10 cellular contexts compared by ENCODE assay signal in genomic region chr13:30415430-30416030, GRCh38. TPM values are rescaled to one million over a fixed set of nuclear protein-coding genes. Genes with fewer than 3 reads are reported as not detected.
A peak's percentile ranks its signal among the peaks of the same experiment; 100 is the strongest.
DNase-seq lines count a peak whose midpoint lies in the region; ATAC-seq and TF ChIP-seq lines count a peak whose summit lies in the region.
"Had no signal": no experiment of that assay in that cellular context is flagged by ENCODE, and none has a peak within 500 bp of the region (broad histone marks: within the 10 kb centered on the region; RNA-seq: fewer than 3 reads in every experiment).

No MANE protein-coding gene starts in this region.

- no peak for TF ChIP-seq POLR2A in esophagus muscularis mucosa (IDR thresholded peaks at IDR 0.05; ENCODE audit: low read depth)

- peaks cover 18 to 73% (median 48%) of the 10 kb centered on the region in 10 experiments for H3K4me1 ChIP-seq in BLaER1 treated with 17β-estradiol and CSF1 and Interleukin-3, amounts not matched to agents 10 nM and 100 nM
- H3K4me1 ChIP-seq in OCI-LY3 (ENCODE audit: low read length) (peaks cover 13% of the 10 kb centered on the region), esophagus muscularis mucosa (peaks cover 0 to 14% (median 3%) of the 10 kb centered on the region in 4 donors)

- DNase-seq in esophagus muscularis mucosa (ENCODE audit: extremely low spot score) (no peak), NCI-H226 (no peak), Kasumi-1 (lab: John Stamatoyannopoulos, UW) (no peak)
- no peak for DNase-seq in activated CD8-positive, alpha-beta memory T cell treated with anti-CD3 and anti-CD28 coated beads, Interleukin-2, amount 50 U/mL, for 4 hours

- H3K4me3 ChIP-seq in BLaER1 treated with 17β-estradiol and CSF1 and Interleukin-3, amounts not matched to agents 10 nM and 100 nM = no peak overlapping the region
- H3K4me3 ChIP-seq in OCI-LY3 (ENCODE audit: low read length) (no peak overlapping the region), esophagus muscularis mucosa (no peak overlapping the region)

- no peak for TF ChIP-seq CTCF in OCI-LY3 (IDR thresholded peaks at IDR 0.05; ENCODE audit: low read depth, low read length)
- no peak for TF ChIP-seq CTCF in esophagus muscularis mucosa (IDR thresholded peaks at IDR 0.05)

- peaks cover 0 to 9% (median 0%) of the 10 kb centered on the region in 11 experiments; a peak in 5 of 22 replicates for H3K9me3 ChIP-seq in BLaER1 treated with 17β-estradiol and CSF1 and Interleukin-3, amounts not matched to agents 10 nM and 100 nM (replicated peaks in 1 of 11)
- H3K9me3 ChIP-seq in OCI-LY3 (ENCODE audit: insufficient read depth, low read length) (no peaks in the 10 kb centered on the region), esophagus muscularis mucosa (no peaks in the 10 kb centered on the region)

- H2AFZ ChIP-seq in OCI-LY3 (ENCODE audit: low read depth, low read length) = no peak overlapping the region

- H3K4me2 ChIP-seq in BLaER1 treated with 17β-estradiol and CSF1 and Interleukin-3, amounts not matched to agents 10 nM and 100 nM = peak overlapping the region; percentile 18 to 66 (median 55)
- peak overlapping the region; percentile 52 for H3K4me2 ChIP-seq in OCI-LY3 (ENCODE audit: low read length)

- peak overlapping the region in 9 of 11 experiments; percentile 39 to 72 (median 50); a peak in 12 of 22 replicates for H3K9ac ChIP-seq in BLaER1 treated with 17β-estradiol and CSF1 and Interleukin-3, amounts not matched to agents 10 nM and 100 nM
- H3K9ac ChIP-seq in OCI-LY3 (ENCODE audit: low read length) = no peak overlapping the region

- WGBS in esophagus muscularis mucosa = 94% methylated on average over 3 of the region's 3 CpGs

- intact Hi-C loops in esophagus muscularis mucosa (cut with DNase I) = no loop called here

- H3K79me2 ChIP-seq in OCI-LY3 (ENCODE audit: low read length) = no peaks in the 10 kb centered on the region

- peak overlapping the region in 10 of 11 experiments; percentile 61 to 84 (median 67); a peak in 19 of 22 replicates for H3K27ac ChIP-seq in BLaER1 treated with 17β-estradiol and CSF1 and Interleukin-3, amounts not matched to agents 10 nM and 100 nM
- H3K27ac ChIP-seq in OCI-LY3 (ENCODE audit: low read length) (no peak overlapping the region), esophagus muscularis mucosa (replicated peaks in 1 of 4) (no peak overlapping the region)

- no peaks in the 10 kb centered on the region; a peak in 1 of 22 replicates for H4K20me1 ChIP-seq in BLaER1 treated with 17β-estradiol and CSF1 and Interleukin-3, amounts not matched to agents 10 nM and 100 nM
- no peaks in the 10 kb centered on the region for H4K20me1 ChIP-seq in OCI-LY3 (ENCODE audit: insufficient read depth, low read length)

- ATAC-seq in GM19328 (IDR thresholded peaks at IDR 0.05; ENCODE audit: unreplicated experiment) = peak; percentile 83
- ATAC-seq in HG03025 (IDR thresholded peaks at IDR 0.05; ENCODE audit: low FRiP score, unreplicated experiment) = peak; percentile 70

- H3K27me3 ChIP-seq in BLaER1 treated with 17β-estradiol and CSF1 and Interleukin-3, amounts not matched to agents 10 nM and 100 nM = no peaks in the 10 kb centered on the region
- H3K27me3 ChIP-seq in OCI-LY3 (ENCODE audit: low read depth, low read length) = peaks cover 10% of the 10 kb centered on the region
- no peaks in the 10 kb centered on the region for H3K27me3 ChIP-seq in esophagus muscularis mucosa

- no peaks in the 10 kb centered on the region for H3K36me3 ChIP-seq in BLaER1 treated with 17β-estradiol and CSF1 and Interleukin-3, amounts not matched to agents 10 nM and 100 nM
- H3K36me3 ChIP-seq in OCI-LY3 (replicated peaks; ENCODE audit: low read depth, low read length) (no peaks in the 10 kb centered on the region), esophagus muscularis mucosa (no peaks in the 10 kb centered on the region)

- TF ChIP-seq EP300 in esophagus muscularis mucosa (IDR thresholded peaks at IDR 0.05) = no peak

RNA-seq across cellular contexts. Expression of gene UBE2L5, which starts 6.8 kb away (rescaled TPM):
- under 1 TPM in 1 of 4 donors, not detected in 3; 0.39 TPM for total RNA-seq in esophagus muscularis mucosa
- total RNA-seq: activated T-helper 1 cell treated with anti-CD3 and anti-CD28 coated beads, Interleukin-12 subunit alpha, Interleukin-12 subunit beta, Interleukin-2, Interleukin-4 antibody, amounts not matched to agents 30 ng/mL and 10 ng/mL and 1 ng/mL, durations not matched to agents 14 hours and 24 hours and 36 hours; SK-MEL-5 had no signal

RNA-seq across cellular contexts. Expression of gene HMGB1, which starts 50.2 kb away (rescaled TPM):
- total RNA-seq in esophagus muscularis mucosa = 100 to 1,000 TPM; 169 to 229 (median 218) TPM

Comparison
In these comparisons a context has a peak if more than half of its experiments do, and no peak if none do; other contexts are left out.
1. H3K27ac ChIP-seq: peak in BLaER1 treated with 17β-estradiol and CSF1 and Interleukin-3, amounts not matched to agents 10 nM and 100 nM (10 of 11); none in OCI-LY3 (single experiment) and esophagus muscularis mucosa (0 of 4).